ENCODE assay signal across 11 cellular contexts in the genomic region with DNA sequence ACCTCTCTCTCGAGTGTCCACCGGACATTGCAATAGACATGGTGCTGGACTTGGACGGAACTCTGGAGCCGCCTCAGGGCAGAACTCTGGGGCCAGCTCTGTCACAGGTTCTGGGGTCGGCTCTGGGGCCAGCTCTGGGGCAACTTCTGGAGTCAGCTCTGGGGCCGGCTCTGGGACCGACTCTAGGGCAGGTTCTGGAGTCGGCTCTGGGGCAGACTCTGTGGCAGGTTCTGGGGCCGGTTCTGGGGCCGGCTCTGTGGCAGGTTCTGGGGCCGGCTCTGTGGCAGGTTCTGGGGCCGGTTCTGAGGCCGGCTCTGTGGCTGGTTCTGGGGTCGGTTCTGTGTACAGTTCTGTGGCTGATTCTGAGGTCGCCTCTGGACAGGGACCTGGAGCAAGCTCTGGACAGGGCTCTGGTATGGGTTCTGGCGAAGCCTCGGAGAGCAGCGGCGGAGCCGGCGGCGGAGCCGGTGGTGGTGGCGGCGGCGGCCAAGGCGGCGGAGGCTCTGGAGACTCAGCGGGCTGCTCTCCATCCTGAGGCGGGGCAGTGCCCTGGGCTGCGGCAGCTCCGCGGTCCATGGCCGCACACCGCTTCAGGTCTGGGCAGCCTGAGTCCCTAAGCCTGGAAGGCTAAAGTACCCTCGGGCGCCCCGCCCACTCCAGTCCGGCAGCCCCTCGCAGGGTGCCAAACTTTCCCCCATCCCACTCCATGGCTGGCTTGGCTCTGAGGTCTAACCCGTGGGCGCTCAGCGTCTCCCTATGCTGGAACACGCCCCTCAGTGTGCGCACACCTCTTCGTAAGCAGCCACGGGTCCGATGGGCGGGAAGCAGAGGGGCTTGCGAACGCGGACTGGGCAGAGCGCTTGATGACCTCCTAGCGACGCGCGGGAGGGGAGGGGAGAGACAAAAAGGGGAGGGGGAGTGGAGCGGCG. TPM values are rescaled to one million over a fixed set of nuclear protein-coding genes. Genes with fewer than 3 reads are reported as not detected.
DNase-seq lines count a peak whose midpoint lies in the region; ATAC-seq and TF ChIP-seq lines count a peak whose summit lies in the region.
"Had no signal": no experiment of that assay in that cellular context is flagged by ENCODE, and none has a peak within 500 bp of the region (broad histone marks: within the 10 kb centered on the region; RNA-seq: fewer than 3 reads in every experiment).

A gene with protein sequence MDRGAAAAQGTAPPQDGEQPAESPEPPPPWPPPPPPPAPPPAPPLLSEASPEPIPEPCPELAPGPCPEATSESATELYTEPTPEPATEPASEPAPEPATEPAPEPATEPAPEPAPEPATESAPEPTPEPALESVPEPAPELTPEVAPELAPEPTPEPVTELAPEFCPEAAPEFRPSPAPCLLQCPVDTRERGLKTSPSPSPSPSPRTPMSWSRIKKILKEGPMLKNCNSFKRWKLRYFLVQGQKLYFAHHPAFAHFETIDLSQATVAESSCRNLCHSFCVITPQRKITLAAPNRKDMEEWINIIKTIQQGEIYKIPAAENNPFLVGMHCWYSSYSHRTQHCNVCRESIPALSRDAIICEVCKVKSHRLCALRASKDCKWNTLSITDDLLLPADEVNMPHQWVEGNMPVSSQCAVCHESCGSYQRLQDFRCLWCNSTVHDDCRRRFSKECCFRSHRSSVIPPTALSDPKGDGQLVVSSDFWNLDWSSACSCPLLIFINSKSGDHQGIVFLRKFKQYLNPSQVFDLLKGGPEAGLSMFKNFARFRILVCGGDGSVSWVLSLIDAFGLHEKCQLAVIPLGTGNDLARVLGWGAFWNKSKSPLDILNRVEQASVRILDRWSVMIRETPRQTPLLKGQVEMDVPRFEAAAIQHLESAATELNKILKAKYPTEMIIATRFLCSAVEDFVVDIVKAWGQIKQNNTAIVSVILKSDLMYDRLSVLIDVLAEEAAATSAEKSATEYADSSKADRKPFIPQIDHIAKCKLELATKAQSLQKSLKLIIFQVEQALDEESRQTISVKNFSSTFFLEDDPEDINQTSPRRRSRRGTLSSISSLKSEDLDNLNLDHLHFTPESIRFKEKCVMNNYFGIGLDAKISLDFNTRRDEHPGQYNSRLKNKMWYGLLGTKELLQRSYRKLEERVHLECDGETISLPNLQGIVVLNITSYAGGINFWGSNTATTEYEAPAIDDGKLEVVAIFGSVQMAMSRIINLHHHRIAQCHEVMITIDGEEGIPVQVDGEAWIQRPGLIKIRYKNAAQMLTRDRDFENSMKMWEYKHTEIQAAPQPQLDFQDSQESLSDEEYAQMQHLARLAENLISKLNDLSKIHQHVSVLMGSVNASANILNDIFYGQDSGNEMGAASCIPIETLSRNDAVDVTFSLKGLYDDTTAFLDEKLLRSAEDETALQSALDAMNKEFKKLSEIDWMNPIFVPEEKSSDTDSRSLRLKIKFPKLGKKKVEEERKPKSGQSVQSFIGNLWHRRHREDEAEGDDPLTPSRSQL (minus strand): TSS at position 723 of the 929 bp plus-strand sequence. CDS start 147 bp downstream, at position 576.

- peaks cover 13% of the 10 kb centered on the region for H3K4me1 Mint-ChIP-seq in CD14-positive monocyte

- H3K27ac Mint-ChIP-seq in CD14-positive monocyte = peak within 1 kb of the TSS in 1 of 7 donors; percentile 41

- H3K4me3 Mint-ChIP-seq in CD14-positive monocyte = peak within 1 kb of the TSS in 1 of 2 donors; percentile 73

- ATAC-seq in GM19463 (IDR thresholded peaks at IDR 0.05; ENCODE audit: unreplicated experiment) = no peak
- ATAC-seq: left colon had no signal

- H3K9me3 Mint-ChIP-seq in CD14-positive monocyte = peaks cover 0 to 25% (median 10%) of the 10 kb centered on the region in 7 donors

- intact Hi-C loops in CD14-positive monocyte (cut with micrococcal nuclease) = no loop called here

- TF ChIP-seq CTCF in retinal pigment epithelial cell (conservative IDR thresholded peaks at IDR 0.05; ENCODE audit: low read depth, low read length) (no peak), CD14-positive monocyte (IDR thresholded peaks at IDR 0.05) (no peak)

- H3K4me3 ChIP-seq in retinal pigment epithelial cell (ENCODE audit: low read length) = peak within 1 kb of the TSS; percentile 10
- H3K4me3 ChIP-seq: SK-N-MC had no signal

- H3K36me3 Mint-ChIP-seq in CD14-positive monocyte = no peaks in the 10 kb centered on the region

- DNase-seq in NCI-H526 (lab: John Stamatoyannopoulos, UW) = peak; percentile 5 to 60
- DNase-seq in NCI-H526 treated with DMSO at 0.1 percent for 48 hours (lab: John Stamatoyannopoulos, UW) = no peak
- DNase-seq in SK-N-DZ (ENCODE audit: low spot score) = peak; percentile 94
- DNase-seq in iPS-NIHi11 (ENCODE audit: low spot score) = peak; percentile 58
- DNase-seq in retinal pigment epithelial cell (ENCODE audit: low read depth) = no peak
- DNase-seq in CD14-positive monocyte (ENCODE audit: low spot score) = no peak
- DNase-seq in activated CD4-positive, alpha-beta T cell treated with anti-CD3 and anti-CD28 coated beads, Interleukin-2, amount 50 U/mL, for 48 hours = no peak
- DNase-seq: left colon, NCI-H2029 had no signal

- peaks cover 49 to 81% (median 76%) of the 10 kb centered on the region in 3 donors for H3K27me3 Mint-ChIP-seq in CD14-positive monocyte (ENCODE audit: low read depth in 3 of 3)

RNA-seq across cellular contexts. Expression of the gene that starts here (rescaled TPM):
- polyA plus RNA-seq in SK-N-DZ (2014; cell fraction: cytosol; rRNA removed) = 8.7 and 9.2 TPM in 2 replicates
- 5.4 and 6.4 TPM in 2 replicates for polyA plus RNA-seq in SK-N-DZ (2014; cell fraction: nucleus; rRNA removed)
- not detected for polyA plus RNA-seq in CD14-positive monocyte

Comparison
In these comparisons a context has a peak if more than half of its experiments do, and no peak if none do; other contexts are left out.
1. DNase-seq: peak in NCI-H526 (2 of 2), SK-N-DZ (single experiment) and iPS-NIHi11 (single experiment); none in NCI-H526 treated with DMSO at 0.1 percent for 48 hours (single experiment), retinal pigment epithelial cell (single experiment), CD14-positive monocyte (single experiment) and activated CD4-positive, alpha-beta T cell treated with anti-CD3 and anti-CD28 coated beads, Interleukin-2, amount 50 U/mL, for 48 hours (0 of 2).